ENCODE assay signal across 30 cellular contexts in genomic region chr17:64692187-64692586, GRCh38.
"Had no signal": no experiment of that assay in that cellular context is flagged by ENCODE, and none has a peak within 500 bp of the region (broad histone marks: within the 10 kb centered on the region; RNA-seq: fewer than 3 reads in every experiment).

No MANE protein-coding gene starts in this region.

- H3K36me3 ChIP-seq: esophagus squamous epithelium, gastrocnemius medialis, heart left ventricle had no signal

- FAIRE-seq: colon had no signal

- H3K36me3 Mint-ChIP-seq: activated CD4-positive, alpha-beta memory T cell treated with anti-CD3 and anti-CD28 coated beads for 36 hours; activated naive CD4-positive, alpha-beta T cell treated with anti-CD3 and anti-CD28 coated beads, Interleukin-2, amount 10 ng/mL, durations not matched to agents 7 days and 5 days; activated naive CD8-positive, alpha-beta T cell had no signal

- H3K27ac Mint-ChIP-seq: activated CD4-positive, alpha-beta memory T cell treated with anti-CD3 and anti-CD28 coated beads for 36 hours; activated CD4-positive, alpha-beta T cell treated with anti-CD3 and anti-CD28 coated beads for 36 hours; activated CD4-positive, alpha-beta T cell treated with anti-CD3 and anti-CD28 coated beads, Interleukin-2, amount 10 ng/mL, durations not matched to agents 24 days and 14 days; activated CD8-positive, alpha-beta T cell treated with anti-CD3 and anti-CD28 coated beads, Interleukin-2, amount 10 ng/mL, durations not matched to agents 7 days and 5 days; activated naive CD4-positive, alpha-beta T cell treated with anti-CD3 and anti-CD28 coated beads, Interleukin-2, amount 10 ng/mL, durations not matched to agents 7 days and 5 days; activated naive CD8-positive, alpha-beta T cell; activated T-cell treated with anti-CD3 and anti-CD28 coated beads, Interleukin-2, amount 50 U/mL, for 24 hours; activated T-cell treated with anti-CD3 and anti-CD28 coated beads, Interleukin-2, amount 50 U/mL, for 72 hours; effector memory CD8-positive, alpha-beta T cell had no signal

- H3K27me3 Mint-ChIP-seq: activated CD4-positive, alpha-beta T cell treated with anti-CD3 and anti-CD28 coated beads for 36 hours; activated naive CD8-positive, alpha-beta T cell; activated T-cell treated with anti-CD3 and anti-CD28 coated beads, Interleukin-2, amount 50 U/mL, for 24 hours; effector memory CD8-positive, alpha-beta T cell had no signal

- DNase-seq: activated CD4-positive, alpha-beta memory T cell treated with anti-CD3 and anti-CD28 coated beads for 36 hours; activated CD4-positive, alpha-beta T cell treated with anti-CD3 and anti-CD28 coated beads for 36 hours; activated CD4-positive, alpha-beta T cell treated with anti-CD3 and anti-CD28 coated beads, Interleukin-2, amount 10 ng/mL, durations not matched to agents 24 days and 14 days; activated CD4-positive, CD25-positive, alpha-beta regulatory T cell; activated CD4-positive, CD25-positive, alpha-beta regulatory T cell treated with anti-CD3 and anti-CD28 coated beads, Interleukin-2, amount 50 U/mL, for 72 hours; activated CD8-positive, alpha-beta memory T cell treated with anti-CD3 and anti-CD28 coated beads, Interleukin-2, amount 50 U/mL, for 48 hours; activated CD8-positive, alpha-beta T cell treated with anti-CD3 and anti-CD28 coated beads, Interleukin-2, amount 10 ng/mL, durations not matched to agents 7 days and 5 days; activated gamma-delta T cell; activated naive CD4-positive, alpha-beta T cell; activated naive CD4-positive, alpha-beta T cell treated with anti-CD3 and anti-CD28 coated beads, Interleukin-2, amount 10 ng/mL, durations not matched to agents 7 days and 5 days; activated T-cell treated with anti-CD3 and anti-CD28 coated beads for 4 hours; activated T-cell treated with anti-CD3 and anti-CD28 coated beads, Interleukin-2, amount 50 U/mL, for 24 hours; activated T-cell treated with anti-CD3 and anti-CD28 coated beads, Interleukin-2, amount 50 U/mL, for 72 hours; amniotic stem cell; anterior cingulate cortex; body of pancreas; caudate nucleus; cortex of kidney; dermis blood vessel endothelial cell; effector CD4-positive, alpha-beta T cell; effector memory CD8-positive, alpha-beta T cell; esophagus squamous epithelium; foreskin keratinocyte; gastrocnemius medialis; glutamatergic neuron; heart left ventricle; T-helper 2 cell had no signal

- H3K27ac ChIP-seq: body of pancreas, epithelial cell of prostate, esophagus squamous epithelium, foreskin keratinocyte, gastrocnemius medialis, heart left ventricle had no signal

- H3K4me3 ChIP-seq: body of pancreas, esophagus squamous epithelium, gastrocnemius medialis, heart left ventricle had no signal

- H3K4me3 Mint-ChIP-seq: activated CD4-positive, alpha-beta memory T cell treated with anti-CD3 and anti-CD28 coated beads for 36 hours; activated CD4-positive, alpha-beta T cell treated with anti-CD3 and anti-CD28 coated beads for 36 hours; activated CD4-positive, alpha-beta T cell treated with anti-CD3 and anti-CD28 coated beads, Interleukin-2, amount 10 ng/mL, durations not matched to agents 24 days and 14 days; activated CD8-positive, alpha-beta T cell treated with anti-CD3 and anti-CD28 coated beads, Interleukin-2, amount 10 ng/mL, durations not matched to agents 7 days and 5 days; activated naive CD4-positive, alpha-beta T cell treated with anti-CD3 and anti-CD28 coated beads, Interleukin-2, amount 10 ng/mL, durations not matched to agents 7 days and 5 days; activated naive CD8-positive, alpha-beta T cell; activated T-cell treated with anti-CD3 and anti-CD28 coated beads, Interleukin-2, amount 50 U/mL, for 24 hours; activated T-cell treated with anti-CD3 and anti-CD28 coated beads, Interleukin-2, amount 50 U/mL, for 72 hours; effector memory CD8-positive, alpha-beta T cell had no signal

- ATAC-seq: activated CD4-positive, alpha-beta T cell treated with anti-CD3 and anti-CD28 coated beads for 36 hours; activated CD8-positive, alpha-beta T cell treated with anti-CD3 and anti-CD28 coated beads, Interleukin-2, amount 10 ng/mL, durations not matched to agents 7 days and 5 days; activated T-cell treated with anti-CD3 and anti-CD28 coated beads, Interleukin-2, amount 50 U/mL, for 72 hours; body of pancreas; effector memory CD8-positive, alpha-beta T cell; foreskin keratinocyte; gastrocnemius medialis; heart left ventricle had no signal

- H3K9me3 ChIP-seq: body of pancreas, esophagus squamous epithelium, gastrocnemius medialis, heart left ventricle had no signal

- H3K4me1 Mint-ChIP-seq: activated CD4-positive, alpha-beta T cell treated with anti-CD3 and anti-CD28 coated beads for 36 hours; activated naive CD4-positive, alpha-beta T cell treated with anti-CD3 and anti-CD28 coated beads, Interleukin-2, amount 10 ng/mL, durations not matched to agents 7 days and 5 days had no signal

- H3K27me3 ChIP-seq: body of pancreas, foreskin keratinocyte, gastrocnemius medialis, heart left ventricle had no signal

- H3K9me3 Mint-ChIP-seq: activated CD4-positive, alpha-beta memory T cell treated with anti-CD3 and anti-CD28 coated beads for 36 hours; activated CD4-positive, alpha-beta T cell treated with anti-CD3 and anti-CD28 coated beads, Interleukin-2, amount 10 ng/mL, durations not matched to agents 24 days and 14 days; activated naive CD4-positive, alpha-beta T cell treated with anti-CD3 and anti-CD28 coated beads, Interleukin-2, amount 10 ng/mL, durations not matched to agents 7 days and 5 days; activated T-cell treated with anti-CD3 and anti-CD28 coated beads, Interleukin-2, amount 50 U/mL, for 24 hours; activated T-cell treated with anti-CD3 and anti-CD28 coated beads, Interleukin-2, amount 50 U/mL, for 72 hours; effector memory CD8-positive, alpha-beta T cell had no signal

- H3K4me1 ChIP-seq: gastrocnemius medialis had no signal
